29 cellular contexts compared by ENCODE assay signal in the genomic region with DNA sequence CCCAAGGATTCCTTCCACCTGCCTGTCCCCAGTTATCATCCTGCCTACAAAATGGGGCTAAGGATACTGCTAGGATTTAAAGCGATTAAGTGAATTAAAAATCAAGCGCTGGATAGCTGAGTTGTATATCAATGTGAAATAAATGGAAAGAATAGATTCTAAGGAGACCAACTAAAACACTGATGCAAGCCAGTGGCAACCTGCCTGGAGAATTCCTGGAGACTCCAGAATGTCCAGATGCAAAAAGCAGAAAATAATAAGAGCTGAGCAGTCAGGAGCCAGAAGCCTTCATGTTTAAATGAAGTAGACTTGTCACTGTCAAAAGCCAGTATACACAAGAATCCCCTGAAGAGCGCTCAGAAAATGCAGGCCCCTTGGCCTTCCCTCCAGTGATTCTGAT.
DNase-seq lines count a peak whose midpoint lies in the region; TF ChIP-seq lines count a peak whose summit lies in the region.
"Had no signal": no experiment of that assay in that cellular context is flagged by ENCODE, and none has a peak within 500 bp of the region (broad histone marks: within the 10 kb centered on the region; RNA-seq: fewer than 3 reads in every experiment).

No MANE protein-coding gene starts in this region.

- peak; percentile 48 for DNase-seq in GM03348 (ENCODE audit: low spot score)
- DNase-seq in fibroblast of pulmonary artery (ENCODE audit: low read depth): peak; percentile 23
- no peak for DNase-seq in OCI-M1 (lab: John Stamatoyannopoulos, UW)
- DNase-seq in trophoblast cell: no peak
- no peak for DNase-seq in NCI-H510A treated with DMSO at 0.1 percent for 48 hours (lab: John Stamatoyannopoulos, UW)
- no peak for DNase-seq in ureter (ENCODE audit: low spot score)
- DNase-seq: activated CD4-positive, alpha-beta T cell treated with anti-CD3 and anti-CD28 coated beads, Interleukin-2, amount 50 U/mL, for 4 hours; activated CD4-positive, CD25-positive, alpha-beta regulatory T cell; activated CD8-positive, alpha-beta memory T cell treated with anti-CD3 and anti-CD28 coated beads, Interleukin-2, amount 10 ng/mL, durations not matched to agents 7 days and 5 days; activated gamma-delta T cell treated with Interleukin-2 at 50 U/mL for 16 hours; activated naive CD8-positive, alpha-beta T cell treated with anti-CD3 and anti-CD28 coated beads, Interleukin-2, amount 50 U/mL, for 24 hours; activated T-cell treated with anti-CD3 and anti-CD28 coated beads, Interleukin-2, amount 50 U/mL, for 4 hours; DMS79 treated with DMSO at 0.1 percent for 48 hours; effector CD8-positive, alpha-beta T cell; foreskin melanocyte; GDM1; naive thymus-derived CD4-positive, alpha-beta T cell; NCI-H1048; NCI-H187 treated with DMSO at 0.1 percent for 48 hours; NCI-H526 treated with DMSO at 0.1 percent for 48 hours; Right ventricle myocardium superior; stimulated activated CD4-positive, alpha-beta T cell treated with anti-CD3 and anti-CD28 coated beads, Interleukin-15, amount 100 ng/mL, for 24 hours; stimulated activated CD4-positive, alpha-beta T cell treated with anti-CD3 and anti-CD28 coated beads, Interleukin-4, amount 100 ng/mL, for 4 hours; T-helper 17 cell; upper lobe of left lung had no signal

- H3K14ac ChIP-seq in trophoblast cell (ENCODE audit: low read length): no peak overlapping the region

- H3K4me1 Mint-ChIP-seq in brain: peaks cover 46% of the 10 kb centered on the region

- H3K23ac ChIP-seq in trophoblast cell (ENCODE audit: low read length): no peak overlapping the region

- no peak overlapping the region for H2BK120ac ChIP-seq in trophoblast cell (ENCODE audit: insufficient read depth, low read length, poor library complexity)

- no peak overlapping the region for H2BK5ac ChIP-seq in trophoblast cell (ENCODE audit: low read depth, low read length, poor library complexity)

- no peak overlapping the region for H2AFZ ChIP-seq in trophoblast cell (ENCODE audit: insufficient read depth, low read length, poor library complexity)
- H2AFZ ChIP-seq: GM23338 had no signal

- no peaks in the 10 kb centered on the region for H3K79me2 ChIP-seq in trophoblast cell (ENCODE audit: control insufficient read depth, insufficient read depth, low read length, poor library complexity)

- H3K4me2 ChIP-seq in trophoblast cell (ENCODE audit: low read length): no peak overlapping the region
- H3K4me2 ChIP-seq: GM23338 had no signal

- H3K36me3 ChIP-seq in trophoblast cell (ENCODE audit: control insufficient read depth in 1 of 2, insufficient read depth in 2 of 2, low read length in 2 of 2): peaks cover 0 to 6% of the 10 kb centered on the region in 2 experiments
- H3K36me3 ChIP-seq: neutrophil, upper lobe of left lung had no signal

- no peak overlapping the region for H3K4me3 ChIP-seq in fibroblast of pulmonary artery (replicated peaks; ENCODE audit: low read depth, low read length)
- H3K4me3 ChIP-seq in trophoblast cell (ENCODE audit: low read depth, low read length): no peak overlapping the region
- H3K4me3 ChIP-seq: GM23338, upper lobe of left lung had no signal

- no peak overlapping the region for H2AK5ac ChIP-seq in trophoblast cell (ENCODE audit: low read length)

- no peak overlapping the region for H2BK12ac ChIP-seq in trophoblast cell (ENCODE audit: low read length)

- no peaks in the 10 kb centered on the region for H3K27me3 ChIP-seq in trophoblast cell (ENCODE audit: insufficient read depth, low read length)
- H3K27me3 ChIP-seq: upper lobe of left lung had no signal

- H3K27me3 Mint-ChIP-seq in brain: peaks cover 7% of the 10 kb centered on the region
- H3K27me3 Mint-ChIP-seq: activated naive CD8-positive, alpha-beta T cell treated with anti-CD3 and anti-CD28 coated beads, Interleukin-2, amount 50 U/mL, for 24 hours had no signal

- no peak overlapping the region for H3K9ac ChIP-seq in trophoblast cell (ENCODE audit: low read length)

- H4K12ac ChIP-seq in trophoblast cell (ENCODE audit: low read depth, low read length): no peak overlapping the region

- H3K4me3 Mint-ChIP-seq in brain: no peak overlapping the region
- H3K4me3 Mint-ChIP-seq: activated CD8-positive, alpha-beta memory T cell treated with anti-CD3 and anti-CD28 coated beads, Interleukin-2, amount 10 ng/mL, durations not matched to agents 7 days and 5 days; activated naive CD8-positive, alpha-beta T cell treated with anti-CD3 and anti-CD28 coated beads, Interleukin-2, amount 50 U/mL, for 24 hours; activated T-cell treated with anti-CD3 and anti-CD28 coated beads, Interleukin-2, amount 50 U/mL, for 4 hours; GM23338; naive thymus-derived CD4-positive, alpha-beta T cell; T-helper 17 cell had no signal

- no peak overlapping the region for H4K91ac ChIP-seq in trophoblast cell (ENCODE audit: low read depth, low read length)

- H4K8ac ChIP-seq in trophoblast cell (ENCODE audit: low read depth, low read length): no peak overlapping the region

- H3K27ac ChIP-seq in temporal lobe (ENCODE audit: low read depth, low read length) (peak overlapping the region; percentile 48), trophoblast cell (ENCODE audit: low read depth, low read length) (no peak overlapping the region)
- H3K27ac ChIP-seq: neutrophil, upper lobe of left lung had no signal

- peaks cover 7% of the 10 kb centered on the region for H3K36me3 Mint-ChIP-seq in brain

- peaks cover 4% of the 10 kb centered on the region for H3K9me3 ChIP-seq in trophoblast cell (ENCODE audit: insufficient read depth, low read depth, low read length)
- H3K9me3 ChIP-seq: neutrophil, upper lobe of left lung had no signal

- no peaks in the 10 kb centered on the region for H3K79me1 ChIP-seq in trophoblast cell (ENCODE audit: low read length)

- H3K9me3 Mint-ChIP-seq in brain: peaks cover 0 to 4% (median 0%) of the 10 kb centered on the region in 5 experiments
- H3K9me3 Mint-ChIP-seq: activated naive CD8-positive, alpha-beta T cell treated with anti-CD3 and anti-CD28 coated beads, Interleukin-2, amount 50 U/mL, for 24 hours; activated T-cell treated with anti-CD3 and anti-CD28 coated beads, Interleukin-2, amount 50 U/mL, for 4 hours had no signal

- H3K4ac ChIP-seq in trophoblast cell (ENCODE audit: low read depth, low read length): no peak overlapping the region

- TF ChIP-seq CTCF in brain (conservative IDR thresholded peaks at IDR 0.05) (no peak), fibroblast of pulmonary artery (IDR thresholded peaks at IDR 0.05; ENCODE audit: low read length, missing control alignments) (no peak)

- no CpG with 5 or more reads among the region's 3 CpGs for WGBS in trophoblast cell (ENCODE audit: extremely low coverage, insufficient coverage, insufficient read length)

- no peak overlapping the region for H3K18ac ChIP-seq in trophoblast cell (ENCODE audit: low read length)

- H3K4me1 ChIP-seq in trophoblast cell (ENCODE audit: control insufficient read depth in 1 of 2, insufficient read depth in 2 of 2, low read length in 2 of 2): peaks cover 0 to 4% of the 10 kb centered on the region in 2 experiments
- H3K4me1 ChIP-seq: upper lobe of left lung had no signal

- peak overlapping the region in 4 of 5 experiments; percentile 51 to 94 (median 90) for H3K27ac Mint-ChIP-seq in brain
- H3K27ac Mint-ChIP-seq: activated CD8-positive, alpha-beta memory T cell treated with anti-CD3 and anti-CD28 coated beads, Interleukin-2, amount 10 ng/mL, durations not matched to agents 7 days and 5 days; activated naive CD8-positive, alpha-beta T cell treated with anti-CD3 and anti-CD28 coated beads, Interleukin-2, amount 50 U/mL, for 24 hours; GM23338; naive thymus-derived CD4-positive, alpha-beta T cell; T-helper 17 cell had no signal

Comparison
In these comparisons a context has a peak if more than half of its experiments do, and no peak if none do; other contexts are left out.
1. DNase-seq: peak in GM03348 (single experiment) and fibroblast of pulmonary artery (single experiment); none in OCI-M1 (single experiment), trophoblast cell (0 of 2), NCI-H510A treated with DMSO at 0.1 percent for 48 hours (single experiment) and ureter (single experiment).